1 cellular context compared by ENCODE assay signal in genomic region chr6:167667204-167668018, GRCh38.
TF ChIP-seq lines count a peak whose summit lies in the region.

No MANE protein-coding gene starts in this region.

TF ChIP-seq in K562, 482 proteins besides CTCF, POLR2A, EP300 and RAD21:
- TF ChIP-seq ZNF609 (CRISPR knock-in tag; IDR thresholded peaks at IDR 0.05; ENCODE audit: borderline replicate concordance), result no peak
- no peak for TF ChIP-seq ATF1 (CRISPR knock-in tag; IDR thresholded peaks at IDR 0.05)
- TF ChIP-seq ATF1 (tag; IDR thresholded peaks at IDR 0.05), result no peak
- TF ChIP-seq SRSF7 (optimal IDR thresholded peaks at IDR 0.05; ENCODE audit: low read depth, low read length), result no peak
- TF ChIP-seq ZNF134 (CRISPR knock-in tag; conservative IDR thresholded peaks at IDR 0.05), result no peak
- TF ChIP-seq ZNF592 (IDR thresholded peaks at IDR 0.05), result no peak
- no peak for TF ChIP-seq PHTF2 (CRISPR knock-in tag; IDR thresholded peaks at IDR 0.05)
